Comparison of ENCODE assay signal across 27 cellular contexts in genomic region chr6:168206681-168207274, GRCh38.
DNase-seq lines count a peak whose midpoint lies in the region; ATAC-seq, FAIRE-seq and TF ChIP-seq lines count a peak whose summit lies in the region.
"Had no signal": no experiment of that assay in that cellular context is flagged by ENCODE, and none has a peak within 500 bp of the region (broad histone marks: within the 10 kb centered on the region; RNA-seq: fewer than 3 reads in every experiment).

No MANE protein-coding gene starts in this region.

- no peak for TF ChIP-seq EP300 in A549 (IDR thresholded peaks at IDR 0.05)

- no peaks in the 10 kb centered on the region for H3K79me2 ChIP-seq in keratinocyte (ENCODE audit: control insufficient read depth, insufficient read depth, low read length)

- CTCF ChIA-PET in A549 (lab: Yijun Ruan, JAX): interaction anchor here (1.0 to 1.1 kb wide), 2 partner anchors 12 to 34 kb away, joined by 3 to 4 read pairs; no protein-coding TSS in a partner anchor

- H3K4me3 ChIP-seq in A549: no peak overlapping the region
- H3K4me3 ChIP-seq in body of pancreas: no peak overlapping the region
- no peak overlapping the region for H3K4me3 ChIP-seq in keratinocyte (ENCODE audit: control insufficient read depth in 2 of 3, extremely low read depth in 1 of 3, insufficient read depth in 2 of 3, low read depth in 1 of 3, low read length in 3 of 3)
- no peak overlapping the region for H3K4me3 ChIP-seq in left lung
- H3K4me3 ChIP-seq: cardiac muscle cell, gastroesophageal sphincter, lower lobe of right lung, SK-N-MC, skin epidermis, thoracic aorta had no signal

- H3K36me3 ChIP-seq in body of pancreas (replicated peaks in 1 of 2; ENCODE audit: insufficient read depth in 1 of 2, low read depth in 2 of 2) (no peaks in the 10 kb centered on the region), keratinocyte (ENCODE audit: control insufficient read depth in 2 of 2, extremely low read depth in 1 of 2, insufficient read depth in 2 of 2, low read length in 2 of 2) (no peaks in the 10 kb centered on the region), left lung (no peaks in the 10 kb centered on the region)
- H3K36me3 ChIP-seq: cardiac muscle cell, gastroesophageal sphincter, lower lobe of right lung, thoracic aorta had no signal

- H3K9ac ChIP-seq in keratinocyte (ENCODE audit: control insufficient read depth, extremely low read depth, insufficient read depth, low read length): no peak overlapping the region

- no peak overlapping the region for H3K4me3 Mint-ChIP-seq in nephron progenitor cell
- H3K4me3 Mint-ChIP-seq: activated CD4-positive, alpha-beta memory T cell treated with anti-CD3 and anti-CD28 coated beads, Interleukin-2, amount 10 ng/mL, durations not matched to agents 7 days and 5 days; activated naive CD8-positive, alpha-beta T cell; CD8-positive, alpha-beta T cell; IgD-negative memory B cell; neural crest cell had no signal

- H4K20me1 ChIP-seq in keratinocyte (ENCODE audit: control insufficient read depth, extremely low read depth, insufficient read depth, low read length): no peaks in the 10 kb centered on the region

- H3K4me1 ChIP-seq in A549 (no peaks in the 10 kb centered on the region), body of pancreas (no peaks in the 10 kb centered on the region), keratinocyte (ENCODE audit: control insufficient read depth, extremely low read depth, insufficient read depth, low read length) (no peaks in the 10 kb centered on the region), left lung (no peaks in the 10 kb centered on the region)
- H3K4me1 ChIP-seq: gastroesophageal sphincter, lower lobe of right lung had no signal

- no peak for TF ChIP-seq RAD21 in A549 (conservative IDR thresholded peaks at IDR 0.05 in 1 of 2, IDR thresholded peaks at IDR 0.05 in 1 of 2)

- dilution Hi-C loops in keratinocyte (cut with MboI; ENCODE audit: extremely low pct_ligation_motif_present, low sequenced_read_pairs): no loop called here

- no peaks in the 10 kb centered on the region for H3K9me1 ChIP-seq in keratinocyte (ENCODE audit: control insufficient read depth, extremely low read depth, insufficient read depth, low read length)

- H3K27ac ChIP-seq in A549 (no peak overlapping the region), body of pancreas (no peak overlapping the region), keratinocyte (ENCODE audit: control insufficient read depth, insufficient read depth, low read length) (no peak overlapping the region), left lung (no peak overlapping the region)
- H3K27ac ChIP-seq: cardiac muscle cell, gastroesophageal sphincter, lower lobe of right lung, SK-N-MC, thoracic aorta had no signal

- ATAC-seq in A549 (no peak), body of pancreas (no peak), left lung (no peak), HG03520 (IDR thresholded peaks at IDR 0.05; ENCODE audit: unreplicated experiment) (no peak)
- ATAC-seq: CD8-positive, alpha-beta T cell; lower lobe of right lung; stimulated activated naive CD8-positive, alpha-beta T cell treated with anti-CD3 and anti-CD28 coated beads, Interleukin-15, Interleukin-2, amounts not matched to agents 100 U/mL and 50 U/mL, for 24 hours had no signal

- intact Hi-C loops in body of pancreas (cut with DNase I): no loop called here
- intact Hi-C loops in left lung (cut with DNase I): no loop called here

- POLR2A ChIA-PET in A549 (lab: Yijun Ruan, JAX): no interaction called here

- peak overlapping the region; percentile 76 for H3K27ac Mint-ChIP-seq in nephron progenitor cell
- H3K27ac Mint-ChIP-seq: activated CD4-positive, alpha-beta memory T cell treated with anti-CD3 and anti-CD28 coated beads, Interleukin-2, amount 10 ng/mL, durations not matched to agents 7 days and 5 days; activated naive CD8-positive, alpha-beta T cell; CD8-positive, alpha-beta T cell; IgD-negative memory B cell; progenitor cell of endocrine pancreas had no signal

- DNase-seq in A549 (ENCODE audit: low read depth in 1 of 2, low spot score in 1 of 2) (no peak), body of pancreas (peak in 3 of 4 donors; percentile 20 to 34 (median 31)), keratinocyte (ENCODE audit: low read depth, low spot score) (no peak), nephron progenitor cell (no peak), left lung (no peak), occipital lobe (lab: John Stamatoyannopoulos, UW) (no peak), NOMO-1 (lab: John Stamatoyannopoulos, UW; ENCODE audit: unreplicated experiment in 2 of 2) (no peak)
- DNase-seq: 8988T; activated CD4-positive, alpha-beta memory T cell treated with anti-CD3 and anti-CD28 coated beads, Interleukin-2, amount 10 ng/mL, durations not matched to agents 7 days and 5 days; activated CD4-positive, CD25-positive, alpha-beta regulatory T cell treated with anti-CD3 and anti-CD28 coated beads, Interleukin-2, amount 50 U/mL, for 72 hours; CD8-positive, alpha-beta T cell; GOT3; lower lobe of right lung; NCI-H1417 treated with DMSO at 0.1 percent for 48 hours; NCI-H2081 treated with DMSO at 0.1 percent for 48 hours; NCI-H226; stimulated activated naive CD8-positive, alpha-beta T cell treated with anti-CD3 and anti-CD28 coated beads, Interleukin-15, Interleukin-2, amounts not matched to agents 100 U/mL and 50 U/mL, for 24 hours had no signal

- peaks cover 20% of the 10 kb centered on the region for H3K9me3 Mint-ChIP-seq in nephron progenitor cell
- H3K9me3 Mint-ChIP-seq: activated CD4-positive, alpha-beta memory T cell treated with anti-CD3 and anti-CD28 coated beads, Interleukin-2, amount 10 ng/mL, durations not matched to agents 7 days and 5 days; CD8-positive, alpha-beta T cell had no signal

- peaks cover 12% of the 10 kb centered on the region for H3K27me3 Mint-ChIP-seq in nephron progenitor cell (ENCODE audit: low read depth, poor library complexity)
- H3K27me3 Mint-ChIP-seq: IgD-negative memory B cell, progenitor cell of endocrine pancreas had no signal

- no peaks in the 10 kb centered on the region for H3K9me3 ChIP-seq in A549
- no peaks in the 10 kb centered on the region for H3K9me3 ChIP-seq in body of pancreas
- no peaks in the 10 kb centered on the region for H3K9me3 ChIP-seq in keratinocyte (ENCODE audit: control insufficient read depth, low read depth, low read length)
- no peaks in the 10 kb centered on the region for H3K9me3 ChIP-seq in left lung
- H3K9me3 ChIP-seq: lower lobe of right lung, thoracic aorta had no signal

- 85% methylated on average over 14 of the region's 16 CpGs for WGBS in A549 (ENCODE audit: missing lambda C conversion rate)
- WGBS in body of pancreas, 2 donors: 73 to 83% methylated on average over 16 of the region's 16 CpGs

- H3K27me3 ChIP-seq in body of pancreas: no peaks in the 10 kb centered on the region
- H3K27me3 ChIP-seq in keratinocyte (ENCODE audit: control insufficient read depth, extremely low read depth, insufficient read depth, low read length): peaks cover 3% of the 10 kb centered on the region
- H3K27me3 ChIP-seq in left lung: no peaks in the 10 kb centered on the region
- H3K27me3 ChIP-seq: cardiac muscle cell had no signal

- H3K4me2 ChIP-seq in A549: no peak overlapping the region
- no peak overlapping the region for H3K4me2 ChIP-seq in keratinocyte (ENCODE audit: control insufficient read depth, extremely low read depth, insufficient read depth, low read depth, low read length)

- TF ChIP-seq POLR2A in A549 (IDR thresholded peaks at IDR 0.05; ENCODE audit: low read length): no peak
- TF ChIP-seq POLR2A in body of pancreas (IDR thresholded peaks at IDR 0.05): no peak

- H3K4me1 Mint-ChIP-seq in nephron progenitor cell: peaks cover 75% of the 10 kb centered on the region
- H3K4me1 Mint-ChIP-seq: activated CD4-positive, alpha-beta memory T cell treated with anti-CD3 and anti-CD28 coated beads, Interleukin-2, amount 10 ng/mL, durations not matched to agents 7 days and 5 days had no signal

- H2AFZ ChIP-seq in keratinocyte (ENCODE audit: control insufficient read depth, low read length): no peak overlapping the region

- TF ChIP-seq CTCF in A549 (IDR thresholded peaks at IDR 0.05) (no peak), body of pancreas (IDR thresholded peaks at IDR 0.05) (no peak), keratinocyte (optimal IDR thresholded peaks at IDR 0.05 in 1 of 3, IDR thresholded peaks at IDR 0.05 in 1 of 3, conservative IDR thresholded peaks at IDR 0.05 in 1 of 3; ENCODE audit: extremely low read depth in 1 of 3, insufficient read depth in 2 of 3, low read length in 3 of 3) (no peak), nephron progenitor cell (IDR thresholded peaks at IDR 0.05) (no peak), left lung (IDR thresholded peaks at IDR 0.05) (no peak)

- FAIRE-seq in A549 (lab: Jason Lieb, UNC) (no peak), keratinocyte (lab: Jason Lieb, UNC) (peak; percentile 9)

- no peaks in the 10 kb centered on the region for H3K36me3 Mint-ChIP-seq in nephron progenitor cell (ENCODE audit: low read depth)
- H3K36me3 Mint-ChIP-seq: activated naive CD8-positive, alpha-beta T cell; CD8-positive, alpha-beta T cell; IgD-negative memory B cell had no signal

TF ChIP-seq in A549, 52 proteins besides CTCF, POLR2A, EP300 and RAD21:
- TF ChIP-seq MAFK (IDR thresholded peaks at IDR 0.05; ENCODE audit: partially characterized antibody) (peak; percentile 60), HMGXB4 (CRISPR knock-in tag; IDR thresholded peaks at IDR 0.05; ENCODE audit: borderline replicate concordance) (no peak)

Comparison
In these comparisons a context has a peak if more than half of its experiments do, and no peak if none do; other contexts are left out.
1. DNase-seq: peak in body of pancreas (3 of 4); none in A549 (0 of 2), keratinocyte (single experiment), nephron progenitor cell (single experiment), left lung (0 of 2), occipital lobe (single experiment) and NOMO-1 (0 of 2).